14 cellular contexts compared by ENCODE assay signal in the genomic region with DNA sequence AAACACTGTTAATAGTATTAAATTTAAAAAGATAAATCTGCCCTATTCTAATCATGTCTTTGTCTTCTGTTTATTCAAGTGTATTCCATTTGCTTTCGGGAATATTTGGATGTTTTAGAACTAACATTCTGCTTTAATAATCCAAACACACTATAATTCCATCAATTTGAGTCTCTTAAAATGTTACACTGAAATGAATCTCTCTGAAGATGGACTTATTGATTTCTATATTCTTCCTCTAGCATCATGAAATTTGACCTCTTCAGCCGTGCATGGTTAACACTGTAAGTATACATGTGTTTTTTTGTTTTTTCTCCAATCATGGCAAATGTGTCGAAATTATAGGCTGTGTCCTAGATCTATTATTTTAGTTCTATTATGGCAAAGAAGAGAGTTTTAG.
DNase-seq lines count a peak whose midpoint lies in the region.
"Had no signal": no experiment of that assay in that cellular context is flagged by ENCODE, and none has a peak within 500 bp of the region (broad histone marks: within the 10 kb centered on the region; RNA-seq: fewer than 3 reads in every experiment).

No MANE protein-coding gene starts in this region.

- H3K4me1 ChIP-seq in effector memory CD4-positive, alpha-beta T cell (ENCODE audit: control insufficient read depth, insufficient read depth, low read length, poor library complexity, severe bottlenecking), result no peaks in the 10 kb centered on the region
- H3K4me1 ChIP-seq: Caco-2, SJSA1 had no signal

- intact Hi-C loops in head of caudate nucleus (cut with DNase I), result no loop called here

- no peaks in the 10 kb centered on the region for H3K27me3 ChIP-seq in effector memory CD4-positive, alpha-beta T cell (replicated peaks; ENCODE audit: control insufficient read depth, insufficient read depth, low read length, poor library complexity, severe bottlenecking)
- H3K27me3 ChIP-seq: SJSA1 had no signal

- DNase-seq in NCI-H510A treated with DMSO at 0.1 percent for 48 hours (lab: John Stamatoyannopoulos, UW) (peak; percentile 18), NCI-H510A (lab: John Stamatoyannopoulos, UW) (no peak), NCI-H748 (lab: John Stamatoyannopoulos, UW; ENCODE audit: unreplicated experiment) (peak; percentile 82), globus pallidus (ENCODE audit: low spot score) (peak; percentile 62), EL (no peak), head of caudate nucleus (no peak)
- no peak for DNase-seq in activated CD4-positive, alpha-beta T cell treated with anti-CD3 and anti-CD28 coated beads, Interleukin-2, amount 50 U/mL, for 48 hours
- no peak for DNase-seq in effector memory CD4-positive, alpha-beta T cell
- DNase-seq: Caco-2, HCEC 1CT, NCI-H187, PC-3 had no signal

- H3K36me3 ChIP-seq in effector memory CD4-positive, alpha-beta T cell (ENCODE audit: control insufficient read depth, insufficient read depth, low read length), result no peaks in the 10 kb centered on the region
- H3K36me3 ChIP-seq: SJSA1 had no signal

- no peak overlapping the region for H3K27ac ChIP-seq in effector memory CD4-positive, alpha-beta T cell (ENCODE audit: insufficient read depth, low read length, poor library complexity, severe bottlenecking)
- H3K27ac ChIP-seq: SJSA1 had no signal

- H3K4me3 ChIP-seq in effector memory CD4-positive, alpha-beta T cell (ENCODE audit: insufficient read depth, low read depth, low read length, poor library complexity, severe bottlenecking), result no peak overlapping the region
- H3K4me3 ChIP-seq: GM12878, SJSA1 had no signal

- no peaks in the 10 kb centered on the region for H3K9me3 ChIP-seq in effector memory CD4-positive, alpha-beta T cell (ENCODE audit: control insufficient read depth, low read length)
- H3K9me3 ChIP-seq: Caco-2, SJSA1 had no signal

Comparison
In these comparisons a context has a peak if more than half of its experiments do, and no peak if none do; other contexts are left out.
1. DNase-seq: peak in NCI-H510A treated with DMSO at 0.1 percent for 48 hours (single experiment), NCI-H748 (single experiment) and globus pallidus (single experiment); none in NCI-H510A (single experiment), EL (single experiment), activated CD4-positive, alpha-beta T cell treated with anti-CD3 and anti-CD28 coated beads, Interleukin-2, amount 50 U/mL, for 48 hours (0 of 2), effector memory CD4-positive, alpha-beta T cell (0 of 3) and head of caudate nucleus (0 of 42).